In genomic region chr17:2214887-2215615, GRCh38 we compare ENCODE assay signal across 8 cellular contexts.
A peak's percentile ranks its signal among the peaks of the same experiment; 100 is the strongest.
DNase-seq lines count a peak whose midpoint lies in the region; ATAC-seq, FAIRE-seq and TF ChIP-seq lines count a peak whose summit lies in the region.

No MANE protein-coding gene starts in this region.

- H3K4me1 Mint-ChIP-seq in activated naive CD4-positive, alpha-beta T cell treated with anti-CD3 and anti-CD28 coated beads, Interleukin-2, amount 50 U/mL, for 24 hours, result peaks cover 70% of the 10 kb centered on the region

- intact Hi-C loops in K562 (cut with micrococcal nuclease), result no loop called here
- intact Hi-C loops in uterus (cut with DNase I; ENCODE audit: low total_unique reads), result no loop called here

- 68% methylated on average over 11 of the region's 11 CpGs for WGBS in K562 (ENCODE audit: insufficient coverage, low coverage, missing lambda C conversion rate)
- WGBS in lung, 2 donors, result 34 to 45% methylated on average over 11 of the region's 11 CpGs

- H3K9me3 Mint-ChIP-seq in activated naive CD4-positive, alpha-beta T cell treated with anti-CD3 and anti-CD28 coated beads, Interleukin-2, amount 50 U/mL, for 24 hours, result no peaks in the 10 kb centered on the region

- no peaks in the 10 kb centered on the region for H3K9me3 ChIP-seq in K562 (replicated peaks; ENCODE audit: control insufficient read depth, insufficient read depth, low read depth, low read length)
- H3K9me3 ChIP-seq in lung (ENCODE audit: control insufficient read depth in 2 of 2, insufficient read depth in 1 of 2, low read length in 1 of 2), result no peaks in the 10 kb centered on the region
- H3K9me3 ChIP-seq in uterus, result no peaks in the 10 kb centered on the region

- peak; percentile 42; the same call in 2 of the 3 replicates for ATAC-seq in K562
- ATAC-seq in lung (ENCODE audit: insufficient read depth, low FRiP score), result no peak
- no peak for ATAC-seq in HG02763 (IDR thresholded peaks at IDR 0.05; ENCODE audit: unreplicated experiment)

- no peaks in the 10 kb centered on the region for H3K9me1 ChIP-seq in K562 (ENCODE audit: control insufficient read depth, insufficient read depth, low read length)

- peak overlapping the region; percentile 31 for H3K4me2 ChIP-seq in K562 (ENCODE audit: insufficient read depth, low read length)

- TF ChIP-seq CTCF in K562 (IDR thresholded peaks at IDR 0.05 in 2 of 3, conservative IDR thresholded peaks at IDR 0.05 in 1 of 3; ENCODE audit: insufficient read depth in 2 of 3, low read depth in 1 of 3, low read length in 3 of 3) (no peak), lung (IDR thresholded peaks at IDR 0.05; ENCODE audit: control extremely low read depth, extremely low read depth) (no peak), uterus (IDR thresholded peaks at IDR 0.05) (peak in 1 of 4 experiments; percentile 3)

- peak overlapping the region; percentile 91 for H3K4me3 Mint-ChIP-seq in activated naive CD4-positive, alpha-beta T cell treated with anti-CD3 and anti-CD28 coated beads, Interleukin-2, amount 50 U/mL, for 24 hours

- peaks cover 10% of the 10 kb centered on the region; the same call in 1 of the 3 replicates for H3K36me3 ChIP-seq in K562 (ENCODE audit: control insufficient read depth, insufficient read depth, low read length)
- H3K36me3 ChIP-seq in lung (ENCODE audit: control insufficient read depth in 2 of 2, insufficient read depth in 2 of 2, low read length in 2 of 2), result peaks cover 0 to 4% of the 10 kb centered on the region in 2 donors
- no peaks in the 10 kb centered on the region for H3K36me3 ChIP-seq in uterus

- CTCF ChIA-PET in K562 (lab: Yijun Ruan, JAX; ENCODE audit: low intra/inter-chr PET ratio), result interaction anchor here (0.6 kb wide), 1 partner anchor 67 kb away, joined by 6 read pairs; no protein-coding TSS in a partner anchor

- H3K9ac ChIP-seq in K562 (ENCODE audit: insufficient read depth in 1 of 2, low read depth in 2 of 2, low read length in 2 of 2), result peak overlapping the region in 1 of 2 experiments; percentile 44; a peak in 1 of 4 replicates

- H4K20me1 ChIP-seq in K562 (replicated peaks; ENCODE audit: control insufficient read depth, insufficient read depth, low read length), result no peaks in the 10 kb centered on the region

- no peak for FAIRE-seq in K562 (lab: Jason Lieb, UNC)

- H3K4me1 ChIP-seq in K562 (replicated peaks in 1 of 2; ENCODE audit: control insufficient read depth in 2 of 2, insufficient read depth in 2 of 2, low read length in 2 of 2) (peaks cover 6% of the 10 kb centered on the region in 2 experiments; a peak in 3 of 5 replicates), lung (ENCODE audit: control insufficient read depth in 2 of 2, insufficient read depth in 2 of 2, low read length in 2 of 2) (peaks cover 14 to 24% of the 10 kb centered on the region in 2 donors), uterus (peaks cover 5 to 7% of the 10 kb centered on the region in 2 donors)

- H3K4me3 ChIP-seq in K562 (no peak overlapping the region), lung (no peak overlapping the region), uterus (peak overlapping the region in 1 of 2 donors; percentile 22)

- H3K27ac ChIP-seq in K562 (ENCODE audit: extremely low read depth, low read depth, low read length), result peak overlapping the region; percentile 47; the same call in 2 of the 3 replicates
- peak overlapping the region; percentile 90 to 93 for H3K27ac ChIP-seq in lung (ENCODE audit: low read depth in 1 of 2, low read length in 1 of 2)
- H3K27ac ChIP-seq in uterus, result peak overlapping the region; percentile 93 to 95

- POLR2A ChIA-PET in K562 (lab: Yijun Ruan, JAX), result interaction anchor here (0.6 to 1.6 kb wide), 4 partner anchors 9 to 172 kb away, joined by 3 to 5 read pairs (median 3); no protein-coding TSS in a partner anchor

- H2AFZ ChIP-seq in K562 (ENCODE audit: low read depth, low read length), result peak overlapping the region; percentile 72

- H3K27me3 ChIP-seq in K562 (ENCODE audit: control insufficient read depth in 2 of 2, insufficient read depth in 2 of 2, low read length in 2 of 2) (no peaks in the 10 kb centered on the region), lung (ENCODE audit: control insufficient read depth, insufficient read depth) (no peaks in the 10 kb centered on the region), uterus (no peaks in the 10 kb centered on the region)

- H3K27me3 Mint-ChIP-seq in activated naive CD4-positive, alpha-beta T cell treated with anti-CD3 and anti-CD28 coated beads, Interleukin-2, amount 50 U/mL, for 24 hours, result no peaks in the 10 kb centered on the region

- no peak for TF ChIP-seq POLR2A in K562 (conservative IDR thresholded peaks at IDR 0.05)
- no peak for TF ChIP-seq POLR2A in uterus (IDR thresholded peaks at IDR 0.05)

- H3K79me2 ChIP-seq in K562 (ENCODE audit: control insufficient read depth, insufficient read depth, low read length), result 0 out of 3 replicates have a peak, but pooled peaks cover 4% of the 10 kb centered on the region

- no TSS peak for BruUV-seq in K562 (replicated peaks; lab: Mats Ljungman, UMichigan)

- in situ Hi-C loops in K562 (cut with MboI), result no loop called here

- H3K36me3 Mint-ChIP-seq in activated naive CD4-positive, alpha-beta T cell treated with anti-CD3 and anti-CD28 coated beads, Interleukin-2, amount 50 U/mL, for 24 hours, result peaks cover 6% of the 10 kb centered on the region

- H3K27ac Mint-ChIP-seq in activated naive CD4-positive, alpha-beta T cell treated with anti-CD3 and anti-CD28 coated beads, Interleukin-2, amount 50 U/mL, for 24 hours, result peak overlapping the region; percentile 97

- DNase-seq in activated naive CD4-positive, alpha-beta T cell treated with anti-CD3 and anti-CD28 coated beads, Interleukin-2, amount 50 U/mL, for 16 hours, result no peak
- DNase-seq in K562 (ENCODE audit: extremely low read depth in 1 of 4, low spot score in 3 of 4) (no peak), lung (ENCODE audit: low spot score) (no peak), uterus (peak in 1 of 2 donors; percentile 74), dedifferentiated amniotic fluid mesenchymal stem cell (ENCODE audit: extremely low spot score) (no peak), SIG-M5 treated with dmso at 0.1 percent for 504 hours (lab: John Stamatoyannopoulos, UW; ENCODE audit: unreplicated experiment) (no peak)

- no peak for TF ChIP-seq EP300 in K562 (IDR thresholded peaks at IDR 0.05; ENCODE audit: low read length)

- no peak for TF ChIP-seq RAD21 in K562 (CRISPR knock-in tag; conservative IDR thresholded peaks at IDR 0.05 in 1 of 2, IDR thresholded peaks at IDR 0.05 in 1 of 2)

TF ChIP-seq in K562, 482 proteins besides CTCF, POLR2A, EP300 and RAD21 (continues in another document):
- TF ChIP-seq ARID2 (IDR thresholded peaks at IDR 0.05) (no peak), SETDB1 (IDR thresholded peaks at IDR 0.05; ENCODE audit: low read length) (no peak), PHTF2 (CRISPR knock-in tag; IDR thresholded peaks at IDR 0.05) (no peak), MLX (CRISPR knock-in tag; conservative IDR thresholded peaks at IDR 0.05) (no peak), PURB (CRISPR knock-in tag; IDR thresholded peaks at IDR 0.05; ENCODE audit: low read depth) (no peak), TRIM24 (IDR thresholded peaks at IDR 0.05) (no peak), NCOA1 (IDR thresholded peaks at IDR 0.05; ENCODE audit: low read depth) (no peak), CREB1 (IDR thresholded peaks at IDR 0.05) (no peak), CREB1 (CRISPR knock-in tag; IDR thresholded peaks at IDR 0.05) (no peak), ZBTB33 (CRISPR knock-in tag; IDR thresholded peaks at IDR 0.05) (no peak), ZNF449 (CRISPR knock-in tag; IDR thresholded peaks at IDR 0.05) (no peak), HINFP (tag; conservative IDR thresholded peaks at IDR 0.05; ENCODE audit: low read depth) (no peak)
